Comparison of ENCODE assay signal across 21 cellular contexts in the genomic region with DNA sequence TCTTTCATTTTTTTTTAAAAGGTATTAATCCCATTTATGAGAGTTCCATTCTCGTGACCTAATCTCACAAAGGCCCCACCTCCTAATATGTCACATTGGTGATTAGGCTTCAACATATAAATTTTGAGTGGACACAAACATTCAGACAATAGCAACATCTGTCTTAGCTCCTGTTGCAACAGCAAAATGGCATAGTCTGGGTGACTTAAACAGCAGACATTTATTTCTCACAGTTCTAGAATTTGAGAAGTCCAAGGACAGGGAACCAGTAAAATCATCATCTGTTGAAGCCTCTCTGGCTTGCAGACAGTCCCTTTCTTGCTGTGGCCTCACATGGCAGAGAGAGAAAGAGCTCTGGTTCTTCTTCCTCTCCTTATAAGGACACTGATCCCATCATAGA. TPM values are rescaled to one million over a fixed set of nuclear protein-coding genes. Genes with fewer than 3 reads are reported as not detected.
DNase-seq lines count a peak whose midpoint lies in the region; ATAC-seq and TF ChIP-seq lines count a peak whose summit lies in the region.
"Had no signal": no experiment of that assay in that cellular context is flagged by ENCODE, and none has a peak within 500 bp of the region (broad histone marks: within the 10 kb centered on the region; RNA-seq: fewer than 3 reads in every experiment).

No MANE protein-coding gene starts in this region.

- H3K4me1 ChIP-seq in Panc1 (ENCODE audit: control insufficient read depth, insufficient read depth, low read length) (peaks cover 16% of the 10 kb centered on the region), prostate gland (replicated peaks) (no peaks in the 10 kb centered on the region), suprapubic skin (peaks cover 20% of the 10 kb centered on the region)

- BruUV-seq in Panc1 (replicated peaks; lab: Mats Ljungman, UMichigan), result no TSS peak

- H3K27ac ChIP-seq in Panc1 (ENCODE audit: low read length) (peak overlapping the region; percentile 34; the same call in 1 of the 2 replicates), prostate gland (peak overlapping the region; percentile 13 to 55), suprapubic skin (peak overlapping the region; percentile 42)
- H3K27ac ChIP-seq: 22Rv1; BLaER1 treated with 17β-estradiol and CSF1 and Interleukin-3, amounts not matched to agents 10 nM and 100 nM had no signal

- TF ChIP-seq EP300 in suprapubic skin (IDR thresholded peaks at IDR 0.05), result no peak

- H3K4me3 ChIP-seq in Panc1 (ENCODE audit: low read depth in 2 of 2, low read length in 2 of 2) (no peak overlapping the region), prostate gland (no peak overlapping the region), suprapubic skin (no peak overlapping the region)
- H3K4me3 ChIP-seq: BLaER1 treated with 17β-estradiol and CSF1 and Interleukin-3, amounts not matched to agents 10 nM and 100 nM; GM23338 had no signal

- 39% methylated on average over 1 of the region's 1 CpG for WGBS in prostate gland
- WGBS in suprapubic skin, result 77% methylated on average over 1 of the region's 1 CpG

- intact Hi-C loops in Panc1 (cut with micrococcal nuclease; ENCODE audit: unreplicated experiment) (no loop called here), prostate gland (cut with DNase I) (no loop called here)

- DNase-seq in Panc1 (ENCODE audit: low read depth, low spot score) (no peak), fibroblast of gingiva (ENCODE audit: low read depth) (peak; percentile 41), prostate gland (ENCODE audit: low spot score) (no peak), suprapubic skin (ENCODE audit: low spot score in 2 of 2) (no peak), midbrain (lab: John Stamatoyannopoulos, UW) (no peak), EL (no peak), kidney glomerular epithelial cell (lab: John Stamatoyannopoulos, UW) (no peak)
- DNase-seq: CD4-positive, alpha-beta T cell; CD8-positive, alpha-beta memory T cell; DMS 273 treated with DMSO at 0.1 percent for 48 hours; DMS79; GF-D8; H9 had no signal

- ATAC-seq in Panc1, result no peak
- ATAC-seq: GM23338, HCT116 had no signal

- in situ Hi-C loops in Panc1 (cut with HindIII; ENCODE audit: low pct_unique_long_range_greater_than_20kb, low sequenced_read_pairs), result no loop called here

- H3K9me3 ChIP-seq in Panc1 (ENCODE audit: control insufficient read depth, insufficient read depth, low read depth, low read length), result no peaks in the 10 kb centered on the region
- no peaks in the 10 kb centered on the region for H3K9me3 ChIP-seq in prostate gland
- no peaks in the 10 kb centered on the region for H3K9me3 ChIP-seq in suprapubic skin
- H3K9me3 ChIP-seq: BLaER1 treated with 17β-estradiol and CSF1 and Interleukin-3, amounts not matched to agents 10 nM and 100 nM had no signal

- TF ChIP-seq POLR2A in prostate gland (IDR thresholded peaks at IDR 0.05) (no peak), suprapubic skin (IDR thresholded peaks at IDR 0.05) (no peak)

- CTCF ChIA-PET in Panc1 (lab: Charles Lee), result no interaction called here

- POLR2A ChIA-PET in Panc1 (lab: Charles Lee), result no interaction called here

- no peak for TF ChIP-seq CTCF in Panc1 (IDR thresholded peaks at IDR 0.05)
- TF ChIP-seq CTCF in prostate gland (IDR thresholded peaks at IDR 0.05), result no peak
- no peak for TF ChIP-seq CTCF in suprapubic skin (IDR thresholded peaks at IDR 0.05)

- H3K27me3 ChIP-seq in Panc1 (ENCODE audit: control insufficient read depth, insufficient read depth, low read length) (no peaks in the 10 kb centered on the region), prostate gland (replicated peaks; ENCODE audit: insufficient read depth) (no peaks in the 10 kb centered on the region), suprapubic skin (no peaks in the 10 kb centered on the region)
- H3K27me3 ChIP-seq: BLaER1 treated with 17β-estradiol and CSF1 and Interleukin-3, amounts not matched to agents 10 nM and 100 nM had no signal

- H3K36me3 ChIP-seq in Panc1 (ENCODE audit: control insufficient read depth, insufficient read depth, low read length), result no peaks in the 10 kb centered on the region
- no peaks in the 10 kb centered on the region for H3K36me3 ChIP-seq in prostate gland
- H3K36me3 ChIP-seq in suprapubic skin, result no peaks in the 10 kb centered on the region
- H3K36me3 ChIP-seq: BLaER1 treated with 17β-estradiol and CSF1 and Interleukin-3, amounts not matched to agents 10 nM and 100 nM had no signal

RNA-seq across cellular contexts. Expression of a gene that starts 3.2 kb away (rescaled TPM):
- total RNA-seq in Panc1 (2021; ENCODE audit: unreplicated experiment) (0.54 TPM), prostate gland (under 1 TPM in 1 of 2 donors, not detected in 1; 0.51 TPM), suprapubic skin (not detected)
- 0.40 TPM for polyA plus RNA-seq in Panc1 (2012; ENCODE audit: insufficient read length)
- total RNA-seq: CD4-positive, alpha-beta T cell; CD8-positive, alpha-beta memory T cell; G401; GM23338; H4; H9 had no signal
- polyA plus RNA-seq: AG04450; CD14-positive monocyte; CD8-positive, alpha-beta memory T cell had no signal
